In the genomic region with DNA sequence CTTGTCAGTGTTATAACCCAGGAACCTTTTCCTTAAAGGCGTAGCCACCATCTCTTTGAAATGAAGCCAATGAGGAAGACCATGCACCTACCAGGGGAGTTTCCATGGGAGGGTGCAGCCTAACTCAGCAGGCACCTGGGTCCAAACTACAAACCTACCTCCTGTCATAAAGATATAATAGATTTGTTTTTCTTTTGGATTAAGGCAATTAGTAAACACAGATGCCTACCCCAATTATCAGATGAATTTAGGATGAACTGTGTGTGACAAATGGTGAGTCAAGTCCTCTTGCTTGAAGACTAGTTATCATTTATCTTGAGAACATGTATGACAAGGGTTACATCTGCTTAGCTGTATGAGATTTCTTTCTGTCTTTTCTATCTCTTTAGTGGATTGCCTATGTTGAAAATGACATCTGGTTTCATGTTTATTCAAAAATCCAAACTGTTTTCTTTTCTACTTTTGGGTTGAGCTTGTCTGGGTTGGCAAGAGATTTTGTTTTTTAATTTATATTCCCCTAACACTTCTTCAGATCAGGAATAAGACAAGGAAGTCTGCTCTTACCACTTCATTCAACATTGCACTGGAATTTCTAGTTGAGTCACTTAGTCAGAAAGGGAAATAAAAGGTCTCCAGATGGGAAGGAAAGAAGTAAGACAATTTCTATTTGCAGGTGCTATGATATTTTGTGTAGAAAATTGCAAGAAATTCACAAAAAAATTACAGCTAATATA, we compare ENCODE assay signal across 23 cellular contexts.
A peak's percentile ranks its signal among the peaks of the same experiment; 100 is the strongest.
DNase-seq lines count a peak whose midpoint lies in the region; ATAC-seq, FAIRE-seq and TF ChIP-seq lines count a peak whose summit lies in the region.
"Had no signal": no experiment of that assay in that cellular context is flagged by ENCODE, and none has a peak within 500 bp of the region (broad histone marks: within the 10 kb centered on the region; RNA-seq: fewer than 3 reads in every experiment).

No MANE protein-coding gene starts in this region.

- peaks cover 66% of the 10 kb centered on the region for H3K4me1 Mint-ChIP-seq in HFFc6 (ENCODE audit: low read depth)

- H3K27me3 Mint-ChIP-seq in HFFc6 (ENCODE audit: insufficient read depth) = no peaks in the 10 kb centered on the region
- H3K27me3 Mint-ChIP-seq: activated naive CD8-positive, alpha-beta T cell treated with anti-CD3 and anti-CD28 coated beads, Interleukin-2, amount 50 U/mL, for 24 hours; dendritic cell treated with granulocyte-macrophage colony-stimulating factor and Interleukin-4, amounts not matched to agents 40 ng/mL and 50 ng/mL, for 4 days had no signal

- no peak overlapping the region; the same call in 1 of the 2 replicates for H3K4me3 Mint-ChIP-seq in HFFc6
- H3K4me3 Mint-ChIP-seq: activated naive CD8-positive, alpha-beta T cell treated with anti-CD3 and anti-CD28 coated beads, Interleukin-2, amount 50 U/mL, for 24 hours; dendritic cell treated with granulocyte-macrophage colony-stimulating factor and Interleukin-4, amounts not matched to agents 40 ng/mL and 50 ng/mL, for 4 days; T-helper 1 cell treated with Interleukin-12 subunit alpha and Interleukin-12 subunit beta and Interleukin-4 antibody, amounts not matched to agents 30 μg/mL and 1 μg/mL, for 36 hours had no signal

- WGBS in A549 (ENCODE audit: missing lambda C conversion rate) = 63% methylated on average over 1 of the region's 1 CpG

- no peak for TF ChIP-seq POLR2A in A549 (IDR thresholded peaks at IDR 0.05; ENCODE audit: low read length)

- no peaks in the 10 kb centered on the region for H3K27me3 ChIP-seq in foreskin keratinocyte
- H3K27me3 ChIP-seq: vagina had no signal

- no peak for FAIRE-seq in A549 (lab: Jason Lieb, UNC)
- FAIRE-seq: GM12878 had no signal

- H3K36me3 Mint-ChIP-seq in HFFc6 (ENCODE audit: low read depth) = peaks cover 35% of the 10 kb centered on the region
- H3K36me3 Mint-ChIP-seq in activated naive CD4-positive, alpha-beta T cell treated with anti-CD3 and anti-CD28 coated beads, Interleukin-2, amount 50 U/mL, for 72 hours = no peaks in the 10 kb centered on the region

- POLR2A ChIA-PET in A549 (lab: Yijun Ruan, JAX) = no interaction called here

- H3K4me3 ChIP-seq in A549 = no peak overlapping the region
- H3K4me3 ChIP-seq in astrocyte of the spinal cord (ENCODE audit: low read depth, low read length) = no peak overlapping the region
- H3K4me3 ChIP-seq: GM12878, vagina had no signal

- H3K4me2 ChIP-seq in A549 = peak overlapping the region; percentile 27; the same call in 2 of the 3 replicates
- H3K4me2 ChIP-seq: KMS-11 had no signal

- in situ Hi-C loops in astrocyte of the spinal cord (cut with HindIII; ENCODE audit: low sequenced_read_pairs) = no loop called here

- CTCF ChIA-PET in A549 (lab: Yijun Ruan, JAX) = no interaction called here

- H3K27ac ChIP-seq in A549 (0 out of 6 replicates have a peak overlapping the region, but pooled peaks of 1 of the 2 experiments have one; percentile 21), foreskin keratinocyte (no peak overlapping the region)
- H3K27ac ChIP-seq: C4-2B, KMS-11, vagina had no signal

- no peak for TF ChIP-seq RAD21 in A549 (conservative IDR thresholded peaks at IDR 0.05 in 1 of 2, IDR thresholded peaks at IDR 0.05 in 1 of 2)

- H3K9me3 ChIP-seq in A549 = no peaks in the 10 kb centered on the region
- H3K9me3 ChIP-seq: vagina had no signal

- H3K9me3 Mint-ChIP-seq in HFFc6 = peaks cover 3% of the 10 kb centered on the region; the same call in 1 of the 2 replicates
- peaks cover 0 to 6% of the 10 kb centered on the region in 2 donors for H3K9me3 Mint-ChIP-seq in activated naive CD4-positive, alpha-beta T cell treated with anti-CD3 and anti-CD28 coated beads, Interleukin-2, amount 50 U/mL, for 72 hours
- H3K9me3 Mint-ChIP-seq: activated naive CD8-positive, alpha-beta T cell treated with anti-CD3 and anti-CD28 coated beads, Interleukin-2, amount 50 U/mL, for 24 hours; T-helper 1 cell treated with Interleukin-12 subunit alpha and Interleukin-12 subunit beta and Interleukin-4 antibody, amounts not matched to agents 30 μg/mL and 1 μg/mL, for 36 hours had no signal

- TF ChIP-seq EP300 in A549 (IDR thresholded peaks at IDR 0.05) = no peak

- ATAC-seq in A549 (no peak), foreskin keratinocyte (peak; percentile 61)
- ATAC-seq in activated naive CD4-positive, alpha-beta T cell treated with anti-CD3 and anti-CD28 coated beads, Interleukin-2, amount 50 U/mL, for 72 hours = no peak
- ATAC-seq: activated naive CD8-positive, alpha-beta T cell treated with anti-CD3 and anti-CD28 coated beads, Interleukin-2, amount 50 U/mL, for 24 hours; GM12878 had no signal

- TF ChIP-seq CTCF in A549 (IDR thresholded peaks at IDR 0.05) (no peak), HFFc6 (IDR thresholded peaks at IDR 0.05) (no peak), astrocyte of the spinal cord (IDR thresholded peaks at IDR 0.05; ENCODE audit: low read depth, low read length) (no peak), foreskin keratinocyte (conservative IDR thresholded peaks at IDR 0.05) (no peak)

- H3K27ac Mint-ChIP-seq in HFFc6 = peak overlapping the region; percentile 76
- H3K27ac Mint-ChIP-seq in activated naive CD4-positive, alpha-beta T cell treated with anti-CD3 and anti-CD28 coated beads, Interleukin-2, amount 50 U/mL, for 72 hours = peak overlapping the region in 1 of 2 donors; percentile 7
- H3K27ac Mint-ChIP-seq: activated naive CD8-positive, alpha-beta T cell treated with anti-CD3 and anti-CD28 coated beads, Interleukin-2, amount 50 U/mL, for 24 hours; dendritic cell treated with granulocyte-macrophage colony-stimulating factor and Interleukin-4, amounts not matched to agents 40 ng/mL and 50 ng/mL, for 4 days; T-helper 1 cell treated with Interleukin-12 subunit alpha and Interleukin-12 subunit beta and Interleukin-4 antibody, amounts not matched to agents 30 μg/mL and 1 μg/mL, for 36 hours had no signal

- DNase-seq in A549 (ENCODE audit: low read depth in 1 of 2, low spot score in 1 of 2) (no peak), HFFc6 (peak; percentile 41), astrocyte of the spinal cord (ENCODE audit: low read depth, low spot score) (peak; percentile 42), foreskin keratinocyte (peak in 1 of 2 donors; percentile 37), cerebellum (ENCODE audit: low spot score) (no peak), NCI-H2227 treated with DMSO at 0.1 percent for 48 hours (lab: John Stamatoyannopoulos, UW) (no peak), NCI-H748 treated with DMSO at 0.1 percent for 48 hours (lab: John Stamatoyannopoulos, UW) (no peak)
- DNase-seq in activated naive CD4-positive, alpha-beta T cell treated with anti-CD3 and anti-CD28 coated beads, Interleukin-2, amount 50 U/mL, for 72 hours (ENCODE audit: low spot score in 2 of 2) = no peak
- DNase-seq: activated CD4-positive, alpha-beta T cell treated with anti-CD3 and anti-CD28 coated beads, Interleukin-2, amount 50 U/mL, for 1 hour; activated CD8-positive, alpha-beta memory T cell treated with anti-CD3 and anti-CD28 coated beads, Interleukin-2, amount 50 U/mL, for 4 hours; activated naive CD8-positive, alpha-beta T cell treated with anti-CD3 and anti-CD28 coated beads, Interleukin-2, amount 50 U/mL, for 24 hours; GF-D8; NCI-H1092; NCI-H2029 treated with DMSO at 0.1 percent for 48 hours; NCI-H510A; SHP77 treated with DMSO at 0.1 percent for 48 hours; substantia nigra had no signal

- H3K4me1 ChIP-seq in A549 (peaks cover 18% of the 10 kb centered on the region), foreskin keratinocyte (peaks cover 25% of the 10 kb centered on the region)
- H3K4me1 ChIP-seq: vagina had no signal

TF ChIP-seq in A549, 52 proteins besides CTCF, POLR2A, EP300 and RAD21 (continues in another document):
- TF ChIP-seq EHF (CRISPR knock-in tag; IDR thresholded peaks at IDR 0.05) = no peak
- TF ChIP-seq, protein P1, sequence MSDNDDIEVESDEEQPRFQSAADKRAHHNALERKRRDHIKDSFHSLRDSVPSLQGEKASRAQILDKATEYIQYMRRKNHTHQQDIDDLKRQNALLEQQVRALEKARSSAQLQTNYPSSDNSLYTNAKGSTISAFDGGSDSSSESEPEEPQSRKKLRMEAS (IDR thresholded peaks at IDR 0.05) = no peak
- no peak for TF ChIP-seq BHLHE40 (IDR thresholded peaks at IDR 0.05; ENCODE audit: low read depth, low read length)
- TF ChIP-seq RFX5 (IDR thresholded peaks at IDR 0.05) = no peak
- no peak for TF ChIP-seq FOXS1 (CRISPR knock-in tag; IDR thresholded peaks at IDR 0.05)
- no peak for TF ChIP-seq CEBPB (IDR thresholded peaks at IDR 0.05)
- no peak for TF ChIP-seq FOSL2 (IDR thresholded peaks at IDR 0.05)
- no peak for TF ChIP-seq FOSL2 (CRISPR knock-in tag; IDR thresholded peaks at IDR 0.05)
- TF ChIP-seq MYC (IDR thresholded peaks at IDR 0.05; ENCODE audit: borderline replicate concordance, low read length) = no peak
- TF ChIP-seq, protein P2, sequence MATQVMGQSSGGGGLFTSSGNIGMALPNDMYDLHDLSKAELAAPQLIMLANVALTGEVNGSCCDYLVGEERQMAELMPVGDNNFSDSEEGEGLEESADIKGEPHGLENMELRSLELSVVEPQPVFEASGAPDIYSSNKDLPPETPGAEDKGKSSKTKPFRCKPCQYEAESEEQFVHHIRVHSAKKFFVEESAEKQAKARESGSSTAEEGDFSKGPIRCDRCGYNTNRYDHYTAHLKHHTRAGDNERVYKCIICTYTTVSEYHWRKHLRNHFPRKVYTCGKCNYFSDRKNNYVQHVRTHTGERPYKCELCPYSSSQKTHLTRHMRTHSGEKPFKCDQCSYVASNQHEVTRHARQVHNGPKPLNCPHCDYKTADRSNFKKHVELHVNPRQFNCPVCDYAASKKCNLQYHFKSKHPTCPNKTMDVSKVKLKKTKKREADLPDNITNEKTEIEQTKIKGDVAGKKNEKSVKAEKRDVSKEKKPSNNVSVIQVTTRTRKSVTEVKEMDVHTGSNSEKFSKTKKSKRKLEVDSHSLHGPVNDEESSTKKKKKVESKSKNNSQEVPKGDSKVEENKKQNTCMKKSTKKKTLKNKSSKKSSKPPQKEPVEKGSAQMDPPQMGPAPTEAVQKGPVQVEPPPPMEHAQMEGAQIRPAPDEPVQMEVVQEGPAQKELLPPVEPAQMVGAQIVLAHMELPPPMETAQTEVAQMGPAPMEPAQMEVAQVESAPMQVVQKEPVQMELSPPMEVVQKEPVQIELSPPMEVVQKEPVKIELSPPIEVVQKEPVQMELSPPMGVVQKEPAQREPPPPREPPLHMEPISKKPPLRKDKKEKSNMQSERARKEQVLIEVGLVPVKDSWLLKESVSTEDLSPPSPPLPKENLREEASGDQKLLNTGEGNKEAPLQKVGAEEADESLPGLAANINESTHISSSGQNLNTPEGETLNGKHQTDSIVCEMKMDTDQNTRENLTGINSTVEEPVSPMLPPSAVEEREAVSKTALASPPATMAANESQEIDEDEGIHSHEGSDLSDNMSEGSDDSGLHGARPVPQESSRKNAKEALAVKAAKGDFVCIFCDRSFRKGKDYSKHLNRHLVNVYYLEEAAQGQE (IDR thresholded peaks at IDR 0.05) = no peak

Comparison
In these comparisons a context has a peak if more than half of its experiments do, and no peak if none do; other contexts are left out.
1. DNase-seq: peak in HFFc6 (single experiment) and astrocyte of the spinal cord (single experiment); none in A549 (0 of 2), cerebellum (single experiment), NCI-H2227 treated with DMSO at 0.1 percent for 48 hours (single experiment), activated naive CD4-positive, alpha-beta T cell treated with anti-CD3 and anti-CD28 coated beads, Interleukin-2, amount 50 U/mL, for 72 hours (0 of 2) and NCI-H748 treated with DMSO at 0.1 percent for 48 hours (single experiment).